ENCODE assay signal across 11 cellular contexts in the genomic region with DNA sequence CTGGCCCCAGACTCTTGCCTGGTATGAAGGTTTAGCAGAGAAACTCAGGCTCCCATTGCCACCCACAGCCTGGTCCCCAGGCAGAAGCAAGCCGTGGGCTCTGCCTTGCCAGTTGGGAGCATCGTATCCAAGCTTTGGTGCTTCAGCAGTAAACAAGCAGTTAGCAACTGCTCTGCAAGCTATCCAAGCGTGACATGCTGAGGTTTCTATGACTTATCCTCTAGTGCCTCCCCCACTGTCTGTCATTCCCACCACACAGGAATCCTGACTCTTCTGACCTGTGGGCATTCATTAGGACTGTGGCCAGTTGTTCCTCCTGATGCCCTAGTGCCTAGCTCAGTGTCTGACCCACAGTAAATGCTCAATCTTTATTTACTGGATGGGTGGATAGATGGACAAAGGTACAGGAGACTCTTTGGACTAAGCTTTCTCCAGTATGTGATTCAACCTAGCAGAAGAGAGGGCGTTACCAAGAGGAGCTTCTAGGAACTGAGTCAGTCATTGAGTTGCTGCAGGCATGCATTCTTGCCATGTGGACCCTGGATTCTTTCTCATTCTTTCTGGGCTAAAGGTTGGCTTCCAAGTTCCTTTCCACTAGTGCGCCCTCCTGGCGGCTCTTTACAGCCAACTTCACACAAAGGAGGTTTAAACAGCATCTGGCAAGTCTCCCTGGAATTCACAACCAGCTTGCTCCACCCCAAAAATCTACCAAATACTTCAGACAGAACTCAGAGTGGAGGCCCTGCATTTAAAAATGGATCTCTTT. TPM values are rescaled to one million over a fixed set of nuclear protein-coding genes. Genes with fewer than 3 reads are reported as not detected.
DNase-seq lines count a peak whose midpoint lies in the region; ATAC-seq and TF ChIP-seq lines count a peak whose summit lies in the region.
"Had no signal": no experiment of that assay in that cellular context is flagged by ENCODE, and none has a peak within 500 bp of the region (broad histone marks: within the 10 kb centered on the region; RNA-seq: fewer than 3 reads in every experiment).

No MANE protein-coding gene starts in this region.

- DNase-seq in NCI-H345 (lab: John Stamatoyannopoulos, UW) (peak; percentile 21), NCI-H345 treated with DMSO at 0.1 percent for 48 hours (lab: John Stamatoyannopoulos, UW; ENCODE audit: unreplicated experiment) (no peak), SW480 (ENCODE audit: low spot score) (peak; percentile 68), hepatic stellate cell (ENCODE audit: low spot score) (peak; percentile 84), upper lobe of left lung (peak in 1 of 2 donors; percentile 68), Kasumi-1 (lab: John Stamatoyannopoulos, UW) (no peak), NOMO-1 treated with DMSO at 0.1 percent for 48 hours (lab: John Stamatoyannopoulos, UW; ENCODE audit: unreplicated experiment) (no peak)
- no peak for DNase-seq in activated CD4-positive, alpha-beta T cell treated with anti-CD3 and anti-CD28 coated beads, Interleukin-2, amount 50 U/mL, for 48 hours
- DNase-seq: activated B cell treated with CpG ODN at 0.5 μM for 24 hours had no signal

- H3K27me3 ChIP-seq in upper lobe of left lung = no peaks in the 10 kb centered on the region

- no peak for TF ChIP-seq POLR2A in upper lobe of left lung (IDR thresholded peaks at IDR 0.05)

- WGBS in upper lobe of left lung, 2 donors = 76 to 77% methylated on average over 6 of the region's 6 CpGs

- peak; percentile 30 to 64 for ATAC-seq in upper lobe of left lung (ENCODE audit: low FRiP score in 2 of 2)
- ATAC-seq: stimulated activated effector memory CD8-positive, alpha-beta T cell treated with anti-CD3 and anti-CD28 coated beads, Interleukin-12 subunit alpha, Interleukin-12 subunit beta, amount 100 ng/mL, for 72 hours had no signal

- TF ChIP-seq CTCF in upper lobe of left lung (IDR thresholded peaks at IDR 0.05) = peak in 2 of 6 experiments; percentile 12 to 19

- H3K36me3 ChIP-seq in upper lobe of left lung = no peaks in the 10 kb centered on the region

- no peak for TF ChIP-seq EP300 in upper lobe of left lung (IDR thresholded peaks at IDR 0.05)

- H3K4me3 ChIP-seq in upper lobe of left lung = no peak overlapping the region

- H3K9me3 ChIP-seq in upper lobe of left lung = no peaks in the 10 kb centered on the region

- peaks cover 0 to 15% (median 9%) of the 10 kb centered on the region in 4 donors for H3K4me1 ChIP-seq in upper lobe of left lung

- H3K27ac ChIP-seq in upper lobe of left lung = peak overlapping the region; percentile 12 to 26 (median 20)

RNA-seq across cellular contexts. Expression of gene MRPL19, which starts 40.6 kb away (rescaled TPM):
- 10 to 100 TPM; 23.4 to 34.3 (median 30.7) TPM for total RNA-seq in upper lobe of left lung

RNA-seq across cellular contexts. Expression of gene EVA1A, which starts 45.2 kb away (rescaled TPM):
- total RNA-seq in upper lobe of left lung = 10 to 100 TPM; 30.4 to 96.9 (median 55.0) TPM
- total RNA-seq: activated B cell treated with CpG ODN at 0.5 μM for 24 hours; natural killer cell treated with Interleukin-12 subunit alpha and Interleukin-12 subunit beta and Interleukin-15 and Interleukin-18, amount 100 ng/mL, for 72 hours had no signal

Comparison
In these comparisons a context has a peak if more than half of its experiments do, and no peak if none do; other contexts are left out.
1. DNase-seq: peak in NCI-H345 (single experiment), SW480 (single experiment) and hepatic stellate cell (single experiment); none in NCI-H345 treated with DMSO at 0.1 percent for 48 hours (single experiment), activated CD4-positive, alpha-beta T cell treated with anti-CD3 and anti-CD28 coated beads, Interleukin-2, amount 50 U/mL, for 48 hours (0 of 2), Kasumi-1 (0 of 2) and NOMO-1 treated with DMSO at 0.1 percent for 48 hours (single experiment).